In the genomic region with DNA sequence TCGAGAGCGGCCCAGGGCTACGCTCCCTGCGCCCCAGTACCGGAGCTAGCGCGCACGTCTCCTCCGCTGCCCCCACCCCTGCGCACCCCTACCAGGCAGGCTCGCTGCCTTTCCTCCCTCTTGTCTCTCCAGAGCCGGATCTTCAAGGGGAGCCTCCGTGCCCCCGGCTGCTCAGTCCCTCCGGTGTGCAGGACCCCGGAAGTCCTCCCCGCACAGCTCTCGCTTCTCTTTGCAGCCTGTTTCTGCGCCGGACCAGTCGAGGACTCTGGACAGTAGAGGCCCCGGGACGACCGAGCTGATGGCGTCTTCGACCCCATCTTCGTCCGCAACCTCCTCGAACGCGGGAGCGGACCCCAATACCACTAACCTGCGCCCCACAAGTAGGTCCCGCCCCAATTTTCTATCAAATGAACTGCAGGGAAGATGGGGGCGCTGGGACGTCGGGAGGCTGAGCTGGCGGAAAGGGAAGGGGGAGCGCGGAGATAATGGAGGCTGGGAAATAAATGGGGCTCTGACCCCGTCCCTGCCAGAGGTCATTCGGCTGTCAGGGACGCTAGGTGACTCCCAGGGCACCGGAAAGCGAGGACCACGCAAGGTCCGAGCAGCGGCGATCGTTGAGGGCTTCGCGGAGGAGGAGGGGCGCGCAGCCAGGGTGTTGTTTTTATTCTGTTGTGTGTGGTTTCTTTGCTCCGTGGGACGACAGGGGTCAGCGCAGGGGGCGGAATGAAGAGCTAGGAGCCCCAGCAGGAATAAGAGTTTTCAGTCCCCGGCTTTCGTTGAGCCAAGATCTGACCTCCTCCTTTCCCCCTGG, we compare ENCODE assay signal across 8 cellular contexts. TPM values are rescaled to one million over a fixed set of nuclear protein-coding genes. Genes with fewer than 3 reads are reported as not detected.
DNase-seq lines count a peak whose midpoint lies in the region; ATAC-seq and TF ChIP-seq lines count a peak whose summit lies in the region.

No MANE protein-coding gene starts in this region.

- peak overlapping the region; percentile 70 for H3K4me2 ChIP-seq in H9 (ENCODE audit: insufficient read depth, insufficient read length, low read length)

- H4K5ac ChIP-seq in H9 (ENCODE audit: insufficient read length, low read depth, low read length) = no peak overlapping the region

- peaks cover 3 to 4% of the 10 kb centered on the region in 2 experiments; a peak in 4 of 5 replicates for H3K9me3 Mint-ChIP-seq in H9

- H3K4me3 ChIP-seq in A673 (ENCODE audit: low read depth, low read length, poor library complexity, severe bottlenecking) (peak overlapping the region; percentile 44), astrocyte of the cerebellum (ENCODE audit: low read depth, low read length) (peak overlapping the region; percentile 15), mesodermal cell (ENCODE audit: extremely low read depth, insufficient read depth, low read length, poor library complexity, severe bottlenecking) (peak overlapping the region; percentile 66)

- H3T11ph ChIP-seq in H9 (ENCODE audit: low read length) = no peak overlapping the region

- H3K23me2 ChIP-seq in H9 (ENCODE audit: insufficient read length, low read depth, low read length, poor library complexity, severe bottlenecking) = peaks cover 59% of the 10 kb centered on the region

- DNase-seq in A673 (ENCODE audit: low spot score) (no peak), H9 (peak; percentile 55), astrocyte of the cerebellum (ENCODE audit: low read depth) (no peak), NCI-H2029 (lab: John Stamatoyannopoulos, UW) (no peak)

- in situ Hi-C loops in astrocyte of the cerebellum (cut with HindIII; ENCODE audit: low sequenced_read_pairs) = loop anchor here (25.0 kb wide), 1 partner anchor 406 kb away; no protein-coding TSS in a partner anchor

- no peak overlapping the region for H2AK5ac ChIP-seq in H9 (ENCODE audit: insufficient read length, low read length)

- H3K4ac ChIP-seq in H9 (ENCODE audit: low read depth, low read length) = no peak overlapping the region

- H3K4me3 Mint-ChIP-seq in H9 = peak overlapping the region; percentile 63 to 82

- peaks cover 57 to 62% of the 10 kb centered on the region in 2 experiments for H3K4me1 Mint-ChIP-seq in H9

- H4K20me1 ChIP-seq in H9 (ENCODE audit: control insufficient read depth, insufficient read depth, insufficient read length) = peaks cover 5% of the 10 kb centered on the region

- no peak overlapping the region for H2BK5ac ChIP-seq in H9 (ENCODE audit: insufficient read length, low read length)

- no peaks in the 10 kb centered on the region for H3K79me1 ChIP-seq in H9 (ENCODE audit: insufficient read depth, low read depth, low read length, poor library complexity, severe bottlenecking)

- no peak overlapping the region for H3K9ac ChIP-seq in H9 (ENCODE audit: extremely low read depth, insufficient read length, low read length)

- ATAC-seq in GM18870 (IDR thresholded peaks at IDR 0.05; ENCODE audit: unreplicated experiment) = no peak
- no peak for ATAC-seq in HG02981 (IDR thresholded peaks at IDR 0.05; ENCODE audit: unreplicated experiment)
- no peak for ATAC-seq in GM21381 (IDR thresholded peaks at IDR 0.05; ENCODE audit: unreplicated experiment)

- no peak overlapping the region for H2BK15ac ChIP-seq in H9 (ENCODE audit: low read depth, low read length)

- H3K36me3 Mint-ChIP-seq in H9 (ENCODE audit: insufficient read depth in 1 of 3, low read depth in 3 of 3) = no peaks in the 10 kb centered on the region; a peak in 1 of 7 replicates

- H3K27ac ChIP-seq in A673 (ENCODE audit: low read depth, low read length, poor library complexity, severe bottlenecking) (no peak overlapping the region), H9 (ENCODE audit: insufficient read length, low read depth, low read length) (no peak overlapping the region), mesodermal cell (ENCODE audit: low read depth, low read length, severe bottlenecking) (no peak overlapping the region)

- no peak overlapping the region for H2BK20ac ChIP-seq in H9 (ENCODE audit: low read depth, low read length, poor library complexity, severe bottlenecking)

- no peak overlapping the region for H4K8ac ChIP-seq in H9 (replicated peaks; ENCODE audit: insufficient read length, low read depth, low read length)

- WGBS in H9 (ENCODE audit: extremely low coverage, insufficient read length, low lambda C conversion rate) = no CpG with 5 or more reads among the region's 60 CpGs
- WGBS in mesodermal cell (ENCODE audit: insufficient coverage in 2 of 2), 2 experiments = 0 to 2% methylated on average over 39 to 48 of the region's 60 CpGs

- H3K14ac ChIP-seq in H9 (ENCODE audit: insufficient read depth, low read length) = no peak overlapping the region; the same call in 1 of the 2 replicates

- no peaks in the 10 kb centered on the region for H3K36me3 ChIP-seq in A673 (ENCODE audit: insufficient read depth, low read length, poor library complexity, severe bottlenecking)
- peaks cover 28% of the 10 kb centered on the region for H3K36me3 ChIP-seq in mesodermal cell (ENCODE audit: control insufficient read depth, insufficient read depth, low read length)

- H3K9me3 ChIP-seq in A673 (ENCODE audit: low read depth, low read length, poor library complexity, severe bottlenecking) (no peaks in the 10 kb centered on the region), H9 (ENCODE audit: control insufficient read depth, low read depth, low read length) (no peaks in the 10 kb centered on the region), mesodermal cell (ENCODE audit: control insufficient read depth, low read length) (no peaks in the 10 kb centered on the region)

- no peak overlapping the region for H3K18ac ChIP-seq in H9 (ENCODE audit: insufficient read length, low read depth, low read length)

- peaks cover 100% of the 10 kb centered on the region for H3K27me3 Mint-ChIP-seq in H9 (ENCODE audit: low read depth)

- CTCF ChIA-PET in A673 (lab: Charles Lee) = interaction anchor here (0.7 to 0.9 kb wide), 2 partner anchors 254 to 494 kb away, joined by 3 read pairs; no protein-coding TSS in a partner anchor

- BruUV-seq in A673 (replicated peaks; lab: Mats Ljungman, UMichigan) = no TSS peak

- H3K27ac Mint-ChIP-seq in H9 = no peak overlapping the region

- no peak overlapping the region for H2BK12ac ChIP-seq in H9 (ENCODE audit: insufficient read length, low read depth, low read length)

- H2BK120ac ChIP-seq in H9 (ENCODE audit: low read depth, low read length, poor library complexity, severe bottlenecking) = no peak overlapping the region

- POLR2A ChIA-PET in A673 (lab: Charles Lee; ENCODE audit: low non-redundant PET) = no interaction called here

- H3K4me1 ChIP-seq in A673 (ENCODE audit: insufficient read depth, low read length, poor library complexity, severe bottlenecking) = peaks cover 34% of the 10 kb centered on the region
- H3K4me1 ChIP-seq in H9 (ENCODE audit: insufficient read depth, low read length) = peaks cover 2% of the 10 kb centered on the region; the same call in 1 of the 2 replicates
- peaks cover 11% of the 10 kb centered on the region for H3K4me1 ChIP-seq in mesodermal cell (ENCODE audit: control insufficient read depth, insufficient read depth, low read length, poor library complexity, severe bottlenecking)

- no peak overlapping the region for H4K91ac ChIP-seq in H9 (ENCODE audit: insufficient read length, low read depth, low read length)

- TF ChIP-seq CTCF in A673 (conservative IDR thresholded peaks at IDR 0.05; ENCODE audit: low read depth, low read length) = no peak
- no peak for TF ChIP-seq CTCF in H9 (conservative IDR thresholded peaks at IDR 0.05)
- TF ChIP-seq CTCF in astrocyte of the cerebellum (IDR thresholded peaks at IDR 0.05; ENCODE audit: low read depth, low read length, missing control alignments) = no peak

- no peak overlapping the region for H3K23ac ChIP-seq in H9 (ENCODE audit: insufficient read length, low read depth, low read length)

- no peaks in the 10 kb centered on the region for H3K79me2 ChIP-seq in H9 (ENCODE audit: insufficient read depth, low read length)

- no peak overlapping the region for H2AFZ ChIP-seq in H9 (ENCODE audit: low read length)

- H3K56ac ChIP-seq in H9 (ENCODE audit: insufficient read length, low read depth, low read length) = no peak overlapping the region

- H3K27me3 ChIP-seq in A673 (replicated peaks; ENCODE audit: insufficient read depth, low read depth, low read length, poor library complexity) = peaks cover 93% of the 10 kb centered on the region
- H3K27me3 ChIP-seq in H9 (ENCODE audit: insufficient read depth, low read length) = peaks cover 86% of the 10 kb centered on the region

- intact Hi-C loops in A673 (cut with micrococcal nuclease; ENCODE audit: unreplicated experiment) = no loop called here

RNA-seq across cellular contexts. Expression of a gene that starts 1.8 kb away (rescaled TPM):
- total RNA-seq in A673 (2021) (0.70 and 1.1 TPM in 2 replicates), H9 (2021) (1.8 TPM in 2 replicates)
- polyA plus RNA-seq in mesodermal cell (2013, experiment 1 of 2) = 65.2 TPM
- 47.4 TPM for polyA plus RNA-seq in mesodermal cell (2013, experiment 2 of 2)

RNA-seq across cellular contexts. Expression of a gene that starts 48.3 kb away (rescaled TPM):
- total RNA-seq in A673 (2021) = not detected in 2 replicates
- 0.66 and 1.2 TPM in 2 replicates for total RNA-seq in H9 (2021)
- polyA plus RNA-seq in mesodermal cell (2013, experiment 1 of 2) = 3.1 TPM
- 4.3 TPM for polyA plus RNA-seq in mesodermal cell (2013, experiment 2 of 2)

Comparison
In these comparisons a context has a peak if more than half of its experiments do, and no peak if none do; other contexts are left out.
1. H3K4me3 ChIP-seq: peak in every context shown above with its lines; median percentile 66 in mesodermal cell; 44 in A673; 15 in astrocyte of the cerebellum.